In genomic region chr9:99681113-99681512, GRCh38 we compare ENCODE assay signal across 30 cellular contexts.
"Had no signal": no experiment of that assay in that cellular context is flagged by ENCODE, and none has a peak within 500 bp of the region (broad histone marks: within the 10 kb centered on the region; RNA-seq: fewer than 3 reads in every experiment).

No MANE protein-coding gene starts in this region.

- DNase-seq: naive B cell; naive thymus-derived CD8-positive, alpha-beta T cell; nephron progenitor cell; nucleus accumbens; pancreas; retina; spleen; stimulated activated CD4-positive, alpha-beta T cell treated with anti-CD3 and anti-CD28 coated beads, Interleukin-12 subunit alpha, Interleukin-12 subunit beta, amount 100 ng/mL, for 4 hours; stimulated activated CD4-positive, alpha-beta T cell treated with anti-CD3 and anti-CD28 coated beads, Interleukin-1b, Interleukin-23, amount 100 ng/mL, for 48 hours; stimulated activated CD4-positive, alpha-beta T cell treated with anti-CD3 and anti-CD28 coated beads, Interleukin-4, amount 100 ng/mL, for 1 hour; stimulated activated CD4-positive, alpha-beta T cell treated with anti-CD3 and anti-CD28 coated beads, Interleukin-4, amount 100 ng/mL, for 4 hours; stimulated activated CD8-positive, alpha-beta memory T cell treated with anti-CD3 and anti-CD28 coated beads, Interleukin-4, amount 100 ng/mL, for 48 hours; stimulated activated naive CD4-positive, alpha-beta T cell; stimulated activated naive CD8-positive, alpha-beta T cell treated with anti-CD3 and anti-CD28 coated beads, Interleukin-15, amount 100 ng/mL, for 72 hours; stimulated activated naive CD8-positive, alpha-beta T cell treated with anti-CD3 and anti-CD28 coated beads, Interleukin-15, Interleukin-2, amounts not matched to agents 100 U/mL and 50 U/mL, for 24 hours; substantia nigra; testis; tibial artery; transverse colon had no signal

- H3K4me3 Mint-ChIP-seq: naive B cell; naive thymus-derived CD8-positive, alpha-beta T cell; natural killer cell treated with Interleukin-12 subunit alpha and Interleukin-12 subunit beta and Interleukin-15 and Interleukin-18, amount 100 ng/mL, for 72 hours; nephron progenitor cell; neural crest cell; stimulated activated naive CD8-positive, alpha-beta T cell treated with anti-CD3 and anti-CD28 coated beads, Interleukin-15, amount 100 ng/mL, for 72 hours; type B pancreatic cell had no signal

- H3K4me1 Mint-ChIP-seq: nephron progenitor cell; neural crest cell; stimulated activated naive CD8-positive, alpha-beta T cell treated with anti-CD3 and anti-CD28 coated beads, Interleukin-15, amount 100 ng/mL, for 72 hours had no signal

- H3K36me3 Mint-ChIP-seq: type B pancreatic cell had no signal

- ATAC-seq: naive thymus-derived CD8-positive, alpha-beta T cell; natural killer cell treated with Interleukin-12 subunit alpha and Interleukin-12 subunit beta and Interleukin-15 and Interleukin-18, amount 100 ng/mL, for 72 hours; pancreas; sciatic nerve; stimulated activated naive CD8-positive, alpha-beta T cell treated with anti-CD3 and anti-CD28 coated beads, Interleukin-15, amount 100 ng/mL, for 72 hours; stimulated activated naive CD8-positive, alpha-beta T cell treated with anti-CD3 and anti-CD28 coated beads, Interleukin-15, Interleukin-2, amounts not matched to agents 100 U/mL and 50 U/mL, for 24 hours had no signal

- H3K9me3 Mint-ChIP-seq: neural crest cell had no signal

- H3K9me3 ChIP-seq: neutrophil, pancreas, prostate gland, suprapubic skin, testis, transverse colon, vagina had no signal

- H3K4me3 ChIP-seq: pancreas, prostate gland, right atrium auricular region, skin epidermis, smooth muscle cell, spleen, suprapubic skin, testis, tibial artery, transverse colon, vagina had no signal

- H3K27me3 Mint-ChIP-seq: stimulated activated naive CD8-positive, alpha-beta T cell treated with anti-CD3 and anti-CD28 coated beads, Interleukin-15, amount 100 ng/mL, for 72 hours; type B pancreatic cell had no signal

- H3K27ac ChIP-seq: neutrophil, pancreas, prostate gland, right atrium auricular region, skin epidermis, spleen, suprapubic skin, testis, tibial artery, transverse colon, vagina had no signal

- H3K36me3 ChIP-seq: neutrophil, pancreas, prostate gland, right atrium auricular region, spleen, suprapubic skin, tibial artery, transverse colon, vagina had no signal

- H3K4me1 ChIP-seq: pancreas, prostate gland, right atrium auricular region, spleen, suprapubic skin, testis, tibial artery, transverse colon, vagina had no signal

- H3K27ac Mint-ChIP-seq: naive thymus-derived CD8-positive, alpha-beta T cell; natural killer cell treated with Interleukin-12 subunit alpha and Interleukin-12 subunit beta and Interleukin-15 and Interleukin-18, amount 100 ng/mL, for 72 hours; nephron progenitor cell; stimulated activated naive CD8-positive, alpha-beta T cell treated with anti-CD3 and anti-CD28 coated beads, Interleukin-15, amount 100 ng/mL, for 72 hours; type B pancreatic cell had no signal

- H3K27me3 ChIP-seq: neutrophil, pancreas, right atrium auricular region, spleen, suprapubic skin, testis, tibial artery, transverse colon, vagina had no signal
